In genomic region chr2:231600619-231601355, GRCh38 we compare ENCODE assay signal across 1 cellular context.
TF ChIP-seq lines count a peak whose summit lies in the region.

No MANE protein-coding gene starts in this region.

TF ChIP-seq in HCT116, 20 proteins besides CTCF, POLR2A, EP300 and RAD21 (continued from another document):
- no peak for TF ChIP-seq REST (IDR thresholded peaks at IDR 0.05; ENCODE audit: low read depth)
- TF ChIP-seq ZNF274 (IDR thresholded peaks at IDR 0.05; ENCODE audit: low read depth, low read length) = no peak
